Comparison of ENCODE assay signal across 1 cellular context in the genomic region with DNA sequence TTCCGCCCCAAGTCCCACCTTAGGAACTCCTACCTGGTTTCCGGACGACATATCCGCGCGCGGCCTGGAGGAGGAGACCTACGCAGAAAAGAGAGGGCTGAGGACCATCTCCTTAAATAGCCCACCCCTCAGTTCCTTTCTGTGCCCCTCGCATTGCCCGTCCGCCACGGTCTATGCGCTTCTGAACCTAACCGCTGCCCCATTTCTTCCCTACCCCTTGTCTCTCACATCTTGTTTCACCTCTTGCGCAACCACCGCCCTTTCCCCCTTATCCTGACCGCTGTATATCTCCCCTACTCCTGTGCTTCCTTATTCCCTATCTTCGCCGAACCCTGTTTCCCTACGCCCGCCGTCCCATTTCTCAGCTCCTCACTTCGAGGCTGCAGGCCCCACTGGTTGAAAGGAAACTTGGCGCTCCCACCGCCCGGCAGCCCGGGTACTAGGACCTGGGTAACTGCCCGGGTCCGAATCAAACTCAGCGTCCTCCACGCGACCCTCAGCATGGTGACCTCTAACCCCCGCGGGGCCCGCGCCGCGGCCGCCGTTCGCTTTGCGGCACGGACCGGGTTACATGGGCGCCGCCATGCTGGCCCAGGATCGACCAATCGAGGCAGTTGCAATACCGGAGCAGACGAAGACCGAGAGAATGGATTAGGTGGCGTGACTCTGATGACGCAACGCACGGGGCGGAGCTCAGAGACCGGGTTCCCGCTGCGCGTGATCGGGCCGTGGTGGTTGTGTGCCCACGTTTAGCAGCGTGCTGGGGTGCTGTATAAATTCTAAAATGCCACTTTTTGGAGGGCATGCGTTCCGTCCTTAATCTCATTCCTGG.
A peak's percentile ranks its signal among the peaks of the same experiment; 100 is the strongest.
TF ChIP-seq lines count a peak whose summit lies in the region.

A gene (minus strand): TSS at position 612 of the 832 bp plus-strand sequence. CDS start 109 bp downstream, at position 503.

TF ChIP-seq in K562, 482 proteins besides CTCF, POLR2A, EP300 and RAD21 (continued from another document and continues in another):
- TF ChIP-seq, protein P1, sequence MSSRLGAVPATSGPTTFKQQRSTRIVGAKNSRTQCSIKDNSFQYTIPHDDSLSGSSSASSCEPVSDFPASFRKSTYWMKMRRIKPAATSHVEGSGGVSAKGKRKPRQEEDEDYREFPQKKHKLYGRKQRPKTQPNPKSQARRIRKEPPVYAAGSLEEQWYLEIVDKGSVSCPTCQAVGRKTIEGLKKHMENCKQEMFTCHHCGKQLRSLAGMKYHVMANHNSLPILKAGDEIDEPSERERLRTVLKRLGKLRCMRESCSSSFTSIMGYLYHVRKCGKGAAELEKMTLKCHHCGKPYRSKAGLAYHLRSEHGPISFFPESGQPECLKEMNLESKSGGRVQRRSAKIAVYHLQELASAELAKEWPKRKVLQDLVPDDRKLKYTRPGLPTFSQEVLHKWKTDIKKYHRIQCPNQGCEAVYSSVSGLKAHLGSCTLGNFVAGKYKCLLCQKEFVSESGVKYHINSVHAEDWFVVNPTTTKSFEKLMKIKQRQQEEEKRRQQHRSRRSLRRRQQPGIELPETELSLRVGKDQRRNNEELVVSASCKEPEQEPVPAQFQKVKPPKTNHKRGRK (tag; IDR thresholded peaks at IDR 0.05): no peak
- TF ChIP-seq NELFE (IDR thresholded peaks at IDR 0.05; ENCODE audit: insufficient read depth, insufficient read length) (no peak), ZNF408 (CRISPR knock-in tag; IDR thresholded peaks at IDR 0.05; ENCODE audit: low read depth) (no peak), BRD9 (IDR thresholded peaks at IDR 0.05; ENCODE audit: low read depth, partially characterized antibody) (peak; percentile 76), BCOR (IDR thresholded peaks at IDR 0.05) (peak; percentile 96), ZNF584 (CRISPR knock-in tag; IDR thresholded peaks at IDR 0.05; ENCODE audit: low read depth) (peak; percentile 91; the same call in 1 of the 2 replicates), ZNF174 (CRISPR knock-in tag; IDR thresholded peaks at IDR 0.05) (no peak), ZNF121 (CRISPR knock-in tag; conservative IDR thresholded peaks at IDR 0.05) (no peak), CEBPB (tag; IDR thresholded peaks at IDR 0.05) (peak; percentile 99), CSDE1 (IDR thresholded peaks at IDR 0.05) (peak in 1 of 2 experiments; percentile 86; a peak in 1 of 4 replicates), ETV6 (IDR thresholded peaks at IDR 0.05; ENCODE audit: borderline replicate concordance in 1 of 2, low read depth in 2 of 2, low read length in 1 of 2) (no peak), ETV6 (CRISPR knock-in tag; IDR thresholded peaks at IDR 0.05; ENCODE audit: borderline replicate concordance) (peak; percentile 61; the same call in 1 of the 2 replicates), TARDBP (IDR thresholded peaks at IDR 0.05) (peak; percentile 38; the same call in 1 of the 2 replicates), ZNF780A (CRISPR knock-in tag; IDR thresholded peaks at IDR 0.05) (no peak), ZNF830 (CRISPR knock-in tag; IDR thresholded peaks at IDR 0.05) (peak; percentile 84; the same call in 1 of the 2 replicates), CTBP1 (IDR thresholded peaks at IDR 0.05; ENCODE audit: borderline replicate concordance) (peak; percentile 57; the same call in 1 of the 2 replicates), EHMT2 (IDR thresholded peaks at IDR 0.05) (peak; percentile 83), BHLHE40 (IDR thresholded peaks at IDR 0.05; ENCODE audit: low read length) (peak; percentile 100), ZNF57 (CRISPR knock-in tag; IDR thresholded peaks at IDR 0.05) (no peak), SMAD2 (IDR thresholded peaks at IDR 0.05; ENCODE audit: low read depth, low read length) (peak; percentile 12; the same call in 1 of the 2 replicates)
- TF ChIP-seq, protein P2, sequence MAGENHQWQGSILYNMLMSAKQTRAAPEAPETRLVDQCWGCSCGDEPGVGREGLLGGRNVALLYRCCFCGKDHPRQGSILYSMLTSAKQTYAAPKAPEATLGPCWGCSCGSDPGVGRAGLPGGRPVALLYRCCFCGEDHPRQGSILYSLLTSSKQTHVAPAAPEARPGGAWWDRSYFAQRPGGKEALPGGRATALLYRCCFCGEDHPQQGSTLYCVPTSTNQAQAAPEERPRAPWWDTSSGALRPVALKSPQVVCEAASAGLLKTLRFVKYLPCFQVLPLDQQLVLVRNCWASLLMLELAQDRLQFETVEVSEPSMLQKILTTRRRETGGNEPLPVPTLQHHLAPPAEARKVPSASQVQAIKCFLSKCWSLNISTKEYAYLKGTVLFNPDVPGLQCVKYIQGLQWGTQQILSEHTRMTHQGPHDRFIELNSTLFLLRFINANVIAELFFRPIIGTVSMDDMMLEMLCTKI (IDR thresholded peaks at IDR 0.05; ENCODE audit: partially characterized antibody): no peak
- TF ChIP-seq, protein P3, sequence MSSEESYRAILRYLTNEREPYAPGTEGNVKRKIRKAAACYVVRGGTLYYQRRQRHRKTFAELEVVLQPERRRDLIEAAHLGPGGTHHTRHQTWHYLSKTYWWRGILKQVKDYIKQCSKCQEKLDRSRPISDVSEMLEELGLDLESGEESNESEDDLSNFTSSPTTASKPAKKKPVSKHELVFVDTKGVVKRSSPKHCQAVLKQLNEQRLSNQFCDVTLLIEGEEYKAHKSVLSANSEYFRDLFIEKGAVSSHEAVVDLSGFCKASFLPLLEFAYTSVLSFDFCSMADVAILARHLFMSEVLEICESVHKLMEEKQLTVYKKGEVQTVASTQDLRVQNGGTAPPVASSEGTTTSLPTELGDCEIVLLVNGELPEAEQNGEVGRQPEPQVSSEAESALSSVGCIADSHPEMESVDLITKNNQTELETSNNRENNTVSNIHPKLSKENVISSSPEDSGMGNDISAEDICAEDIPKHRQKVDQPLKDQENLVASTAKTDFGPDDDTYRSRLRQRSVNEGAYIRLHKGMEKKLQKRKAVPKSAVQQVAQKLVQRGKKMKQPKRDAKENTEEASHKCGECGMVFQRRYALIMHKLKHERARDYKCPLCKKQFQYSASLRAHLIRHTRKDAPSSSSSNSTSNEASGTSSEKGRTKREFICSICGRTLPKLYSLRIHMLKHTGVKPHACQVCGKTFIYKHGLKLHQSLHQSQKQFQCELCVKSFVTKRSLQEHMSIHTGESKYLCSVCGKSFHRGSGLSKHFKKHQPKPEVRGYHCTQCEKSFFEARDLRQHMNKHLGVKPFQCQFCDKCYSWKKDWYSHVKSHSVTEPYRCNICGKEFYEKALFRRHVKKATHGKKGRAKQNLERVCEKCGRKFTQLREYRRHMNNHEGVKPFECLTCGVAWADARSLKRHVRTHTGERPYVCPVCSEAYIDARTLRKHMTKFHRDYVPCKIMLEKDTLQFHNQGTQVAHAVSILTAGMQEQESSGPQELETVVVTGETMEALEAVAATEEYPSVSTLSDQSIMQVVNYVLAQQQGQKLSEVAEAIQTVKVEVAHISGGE (CRISPR knock-in tag; IDR thresholded peaks at IDR 0.05): peak in 1 of 3 experiments; percentile 86; a peak in 2 of 6 replicates
- TF ChIP-seq, protein P4, sequence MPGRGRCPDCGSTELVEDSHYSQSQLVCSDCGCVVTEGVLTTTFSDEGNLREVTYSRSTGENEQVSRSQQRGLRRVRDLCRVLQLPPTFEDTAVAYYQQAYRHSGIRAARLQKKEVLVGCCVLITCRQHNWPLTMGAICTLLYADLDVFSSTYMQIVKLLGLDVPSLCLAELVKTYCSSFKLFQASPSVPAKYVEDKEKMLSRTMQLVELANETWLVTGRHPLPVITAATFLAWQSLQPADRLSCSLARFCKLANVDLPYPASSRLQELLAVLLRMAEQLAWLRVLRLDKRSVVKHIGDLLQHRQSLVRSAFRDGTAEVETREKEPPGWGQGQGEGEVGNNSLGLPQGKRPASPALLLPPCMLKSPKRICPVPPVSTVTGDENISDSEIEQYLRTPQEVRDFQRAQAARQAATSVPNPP (IDR thresholded peaks at IDR 0.05; ENCODE audit: borderline replicate concordance, insufficient read depth, insufficient read length): no peak
- TF ChIP-seq, protein P5, sequence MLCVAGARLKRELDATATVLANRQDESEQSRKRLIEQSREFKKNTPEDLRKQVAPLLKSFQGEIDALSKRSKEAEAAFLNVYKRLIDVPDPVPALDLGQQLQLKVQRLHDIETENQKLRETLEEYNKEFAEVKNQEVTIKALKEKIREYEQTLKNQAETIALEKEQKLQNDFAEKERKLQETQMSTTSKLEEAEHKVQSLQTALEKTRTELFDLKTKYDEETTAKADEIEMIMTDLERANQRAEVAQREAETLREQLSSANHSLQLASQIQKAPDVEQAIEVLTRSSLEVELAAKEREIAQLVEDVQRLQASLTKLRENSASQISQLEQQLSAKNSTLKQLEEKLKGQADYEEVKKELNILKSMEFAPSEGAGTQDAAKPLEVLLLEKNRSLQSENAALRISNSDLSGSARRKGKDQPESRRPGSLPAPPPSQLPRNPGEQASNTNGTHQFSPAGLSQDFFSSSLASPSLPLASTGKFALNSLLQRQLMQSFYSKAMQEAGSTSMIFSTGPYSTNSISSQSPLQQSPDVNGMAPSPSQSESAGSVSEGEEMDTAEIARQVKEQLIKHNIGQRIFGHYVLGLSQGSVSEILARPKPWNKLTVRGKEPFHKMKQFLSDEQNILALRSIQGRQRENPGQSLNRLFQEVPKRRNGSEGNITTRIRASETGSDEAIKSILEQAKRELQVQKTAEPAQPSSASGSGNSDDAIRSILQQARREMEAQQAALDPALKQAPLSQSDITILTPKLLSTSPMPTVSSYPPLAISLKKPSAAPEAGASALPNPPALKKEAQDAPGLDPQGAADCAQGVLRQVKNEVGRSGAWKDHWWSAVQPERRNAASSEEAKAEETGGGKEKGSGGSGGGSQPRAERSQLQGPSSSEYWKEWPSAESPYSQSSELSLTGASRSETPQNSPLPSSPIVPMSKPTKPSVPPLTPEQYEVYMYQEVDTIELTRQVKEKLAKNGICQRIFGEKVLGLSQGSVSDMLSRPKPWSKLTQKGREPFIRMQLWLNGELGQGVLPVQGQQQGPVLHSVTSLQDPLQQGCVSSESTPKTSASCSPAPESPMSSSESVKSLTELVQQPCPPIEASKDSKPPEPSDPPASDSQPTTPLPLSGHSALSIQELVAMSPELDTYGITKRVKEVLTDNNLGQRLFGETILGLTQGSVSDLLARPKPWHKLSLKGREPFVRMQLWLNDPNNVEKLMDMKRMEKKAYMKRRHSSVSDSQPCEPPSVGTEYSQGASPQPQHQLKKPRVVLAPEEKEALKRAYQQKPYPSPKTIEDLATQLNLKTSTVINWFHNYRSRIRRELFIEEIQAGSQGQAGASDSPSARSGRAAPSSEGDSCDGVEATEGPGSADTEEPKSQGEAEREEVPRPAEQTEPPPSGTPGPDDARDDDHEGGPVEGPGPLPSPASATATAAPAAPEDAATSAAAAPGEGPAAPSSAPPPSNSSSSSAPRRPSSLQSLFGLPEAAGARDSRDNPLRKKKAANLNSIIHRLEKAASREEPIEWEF (CRISPR knock-in tag; IDR thresholded peaks at IDR 0.05): no peak
- TF ChIP-seq, protein P6, sequence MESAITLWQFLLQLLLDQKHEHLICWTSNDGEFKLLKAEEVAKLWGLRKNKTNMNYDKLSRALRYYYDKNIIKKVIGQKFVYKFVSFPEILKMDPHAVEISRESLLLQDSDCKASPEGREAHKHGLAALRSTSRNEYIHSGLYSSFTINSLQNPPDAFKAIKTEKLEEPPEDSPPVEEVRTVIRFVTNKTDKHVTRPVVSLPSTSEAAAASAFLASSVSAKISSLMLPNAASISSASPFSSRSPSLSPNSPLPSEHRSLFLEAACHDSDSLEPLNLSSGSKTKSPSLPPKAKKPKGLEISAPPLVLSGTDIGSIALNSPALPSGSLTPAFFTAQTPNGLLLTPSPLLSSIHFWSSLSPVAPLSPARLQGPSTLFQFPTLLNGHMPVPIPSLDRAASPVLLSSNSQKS (CRISPR knock-in tag; IDR thresholded peaks at IDR 0.05): no peak
- TF ChIP-seq, protein P7, sequence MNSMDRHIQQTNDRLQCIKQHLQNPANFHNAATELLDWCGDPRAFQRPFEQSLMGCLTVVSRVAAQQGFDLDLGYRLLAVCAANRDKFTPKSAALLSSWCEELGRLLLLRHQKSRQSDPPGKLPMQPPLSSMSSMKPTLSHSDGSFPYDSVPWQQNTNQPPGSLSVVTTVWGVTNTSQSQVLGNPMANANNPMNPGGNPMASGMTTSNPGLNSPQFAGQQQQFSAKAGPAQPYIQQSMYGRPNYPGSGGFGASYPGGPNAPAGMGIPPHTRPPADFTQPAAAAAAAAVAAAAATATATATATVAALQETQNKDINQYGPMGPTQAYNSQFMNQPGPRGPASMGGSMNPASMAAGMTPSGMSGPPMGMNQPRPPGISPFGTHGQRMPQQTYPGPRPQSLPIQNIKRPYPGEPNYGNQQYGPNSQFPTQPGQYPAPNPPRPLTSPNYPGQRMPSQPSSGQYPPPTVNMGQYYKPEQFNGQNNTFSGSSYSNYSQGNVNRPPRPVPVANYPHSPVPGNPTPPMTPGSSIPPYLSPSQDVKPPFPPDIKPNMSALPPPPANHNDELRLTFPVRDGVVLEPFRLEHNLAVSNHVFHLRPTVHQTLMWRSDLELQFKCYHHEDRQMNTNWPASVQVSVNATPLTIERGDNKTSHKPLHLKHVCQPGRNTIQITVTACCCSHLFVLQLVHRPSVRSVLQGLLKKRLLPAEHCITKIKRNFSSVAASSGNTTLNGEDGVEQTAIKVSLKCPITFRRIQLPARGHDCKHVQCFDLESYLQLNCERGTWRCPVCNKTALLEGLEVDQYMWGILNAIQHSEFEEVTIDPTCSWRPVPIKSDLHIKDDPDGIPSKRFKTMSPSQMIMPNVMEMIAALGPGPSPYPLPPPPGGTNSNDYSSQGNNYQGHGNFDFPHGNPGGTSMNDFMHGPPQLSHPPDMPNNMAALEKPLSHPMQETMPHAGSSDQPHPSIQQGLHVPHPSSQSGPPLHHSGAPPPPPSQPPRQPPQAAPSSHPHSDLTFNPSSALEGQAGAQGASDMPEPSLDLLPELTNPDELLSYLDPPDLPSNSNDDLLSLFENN (IDR thresholded peaks at IDR 0.05; ENCODE audit: low read depth in 2 of 2, low read length in 2 of 2): peak in 1 of 2 experiments; percentile 100; a peak in 2 of 4 replicates
- TF ChIP-seq, protein P8, sequence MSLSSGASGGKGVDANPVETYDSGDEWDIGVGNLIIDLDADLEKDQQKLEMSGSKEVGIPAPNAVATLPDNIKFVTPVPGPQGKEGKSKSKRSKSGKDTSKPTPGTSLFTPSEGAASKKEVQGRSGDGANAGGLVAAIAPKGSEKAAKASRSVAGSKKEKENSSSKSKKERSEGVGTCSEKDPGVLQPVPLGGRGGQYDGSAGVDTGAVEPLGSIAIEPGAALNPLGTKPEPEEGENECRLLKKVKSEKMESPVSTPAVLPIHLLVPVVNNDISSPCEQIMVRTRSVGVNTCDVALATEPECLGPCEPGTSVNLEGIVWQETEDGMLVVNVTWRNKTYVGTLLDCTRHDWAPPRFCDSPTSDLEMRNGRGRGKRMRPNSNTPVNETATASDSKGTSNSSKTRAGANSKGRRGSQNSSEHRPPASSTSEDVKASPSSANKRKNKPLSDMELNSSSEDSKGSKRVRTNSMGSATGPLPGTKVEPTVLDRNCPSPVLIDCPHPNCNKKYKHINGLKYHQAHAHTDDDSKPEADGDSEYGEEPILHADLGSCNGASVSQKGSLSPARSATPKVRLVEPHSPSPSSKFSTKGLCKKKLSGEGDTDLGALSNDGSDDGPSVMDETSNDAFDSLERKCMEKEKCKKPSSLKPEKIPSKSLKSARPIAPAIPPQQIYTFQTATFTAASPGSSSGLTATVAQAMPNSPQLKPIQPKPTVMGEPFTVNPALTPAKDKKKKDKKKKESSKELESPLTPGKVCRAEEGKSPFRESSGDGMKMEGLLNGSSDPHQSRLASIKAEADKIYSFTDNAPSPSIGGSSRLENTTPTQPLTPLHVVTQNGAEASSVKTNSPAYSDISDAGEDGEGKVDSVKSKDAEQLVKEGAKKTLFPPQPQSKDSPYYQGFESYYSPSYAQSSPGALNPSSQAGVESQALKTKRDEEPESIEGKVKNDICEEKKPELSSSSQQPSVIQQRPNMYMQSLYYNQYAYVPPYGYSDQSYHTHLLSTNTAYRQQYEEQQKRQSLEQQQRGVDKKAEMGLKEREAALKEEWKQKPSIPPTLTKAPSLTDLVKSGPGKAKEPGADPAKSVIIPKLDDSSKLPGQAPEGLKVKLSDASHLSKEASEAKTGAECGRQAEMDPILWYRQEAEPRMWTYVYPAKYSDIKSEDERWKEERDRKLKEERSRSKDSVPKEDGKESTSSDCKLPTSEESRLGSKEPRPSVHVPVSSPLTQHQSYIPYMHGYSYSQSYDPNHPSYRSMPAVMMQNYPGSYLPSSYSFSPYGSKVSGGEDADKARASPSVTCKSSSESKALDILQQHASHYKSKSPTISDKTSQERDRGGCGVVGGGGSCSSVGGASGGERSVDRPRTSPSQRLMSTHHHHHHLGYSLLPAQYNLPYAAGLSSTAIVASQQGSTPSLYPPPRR (CRISPR knock-in tag; IDR thresholded peaks at IDR 0.05; ENCODE audit: borderline replicate concordance): peak; percentile 35; the same call in 1 of the 2 replicates
